33 cellular contexts compared by ENCODE assay signal in genomic region chr21:41138711-41139110, GRCh38.
"Had no signal": no experiment of that assay in that cellular context is flagged by ENCODE, and none has a peak within 500 bp of the region (broad histone marks: within the 10 kb centered on the region; RNA-seq: fewer than 3 reads in every experiment).

No MANE protein-coding gene starts in this region.

- H3K4me3 ChIP-seq: adrenal gland, ascending aorta, body of pancreas, breast epithelium, cardiac muscle cell had no signal

- H3K27ac ChIP-seq: adrenal gland, ascending aorta, body of pancreas, brain microvascular endothelial cell, breast epithelium, cardiac muscle cell had no signal

- DNase-seq: activated effector memory CD4-positive, alpha-beta T cell treated with anti-CD3 and anti-CD28 coated beads, Interleukin-2, amount 50 U/mL, for 16 hours; activated effector memory CD4-positive, alpha-beta T cell treated with Interleukin-2 at 50 U/mL for 16 hours; activated gamma-delta T cell treated with Interleukin-2 at 50 U/mL for 16 hours; activated naive CD4-positive, alpha-beta T cell; activated naive CD4-positive, alpha-beta T cell treated with anti-CD3 and anti-CD28 coated beads for 36 hours; activated naive CD4-positive, alpha-beta T cell treated with anti-CD3 and anti-CD28 coated beads, Interleukin-2, amount 10 ng/mL, durations not matched to agents 7 days and 5 days; activated naive CD4-positive, alpha-beta T cell treated with anti-CD3 and anti-CD28 coated beads, Interleukin-2, amount 50 U/mL, for 16 hours; activated naive CD4-positive, alpha-beta T cell treated with Interleukin-2 at 50 U/mL for 16 hours; activated naive CD8-positive, alpha-beta T cell treated with anti-CD3 and anti-CD28 coated beads for 36 hours; activated naive CD8-positive, alpha-beta T cell treated with anti-CD3 and anti-CD28 coated beads, Interleukin-2, amount 10 ng/mL, durations not matched to agents 7 days and 5 days; activated naive CD8-positive, alpha-beta T cell treated with anti-CD3 and anti-CD28 coated beads, Interleukin-2, amount 50 U/mL, for 24 hours; activated T-cell treated with anti-CD3 and anti-CD28 coated beads for 4 hours; activated T-cell treated with anti-CD3 and anti-CD28 coated beads, Interleukin-2, amount 50 U/mL, for 1 hour; activated T-cell treated with anti-CD3 and anti-CD28 coated beads, Interleukin-2, amount 50 U/mL, for 24 hours; activated T-cell treated with anti-CD3 and anti-CD28 coated beads, Interleukin-2, amount 50 U/mL, for 4 hours; activated T-cell treated with anti-CD3 and anti-CD28 coated beads, Interleukin-2, amount 50 U/mL, for 48 hours; activated T-cell treated with anti-CD3 and anti-CD28 coated beads, Interleukin-2, amount 50 U/mL, for 72 hours; adrenal gland; amniotic stem cell; amygdala; anterior cingulate cortex; aorta; body of pancreas; brain microvascular endothelial cell; caudate nucleus; central memory CD4-positive, alpha-beta T cell; cerebellar nuclear complex had no signal

- H3K4me1 ChIP-seq: adrenal gland had no signal

- H3K27me3 ChIP-seq: adrenal gland, ascending aorta, body of pancreas, brain microvascular endothelial cell, breast epithelium, cardiac muscle cell had no signal

- H3K9me3 ChIP-seq: adrenal gland, ascending aorta, body of pancreas, breast epithelium had no signal

- FAIRE-seq: astrocyte had no signal

- H3K36me3 ChIP-seq: adrenal gland, ascending aorta, brain microvascular endothelial cell, breast epithelium, cardiac muscle cell had no signal

- ATAC-seq: activated naive CD4-positive, alpha-beta T cell treated with anti-CD3 and anti-CD28 coated beads, Interleukin-2, amount 50 U/mL, for 72 hours; activated naive CD8-positive, alpha-beta T cell treated with anti-CD3 and anti-CD28 coated beads, Interleukin-2, amount 50 U/mL, for 24 hours; activated T-cell treated with anti-CD3 and anti-CD28 coated beads, Interleukin-2, amount 50 U/mL, for 4 hours; activated T-cell treated with anti-CD3 and anti-CD28 coated beads, Interleukin-2, amount 50 U/mL, for 72 hours; activated T-helper 17 cell treated with anti-CD3 and anti-CD28 coated beads, Interleukin-2, amount 50 U/mL, for 72 hours; body of pancreas had no signal
